In genomic region chr6:54717849-54718455, GRCh38 we compare ENCODE assay signal across 8 cellular contexts.
DNase-seq lines count a peak whose midpoint lies in the region; ATAC-seq and TF ChIP-seq lines count a peak whose summit lies in the region.

No MANE protein-coding gene starts in this region.

- H3K36me3 Mint-ChIP-seq in neural crest cell (ENCODE audit: low read depth): no peaks in the 10 kb centered on the region

- peaks cover 3% of the 10 kb centered on the region for H3K9me3 Mint-ChIP-seq in neural crest cell

- H3K36me3 ChIP-seq in esophagus muscularis mucosa: no peaks in the 10 kb centered on the region
- H3K36me3 ChIP-seq in uterus: no peaks in the 10 kb centered on the region

- no peak for TF ChIP-seq EP300 in esophagus muscularis mucosa (IDR thresholded peaks at IDR 0.05)

- TF ChIP-seq CTCF in esophagus muscularis mucosa (IDR thresholded peaks at IDR 0.05): peak; percentile 69 to 83 (median 73)
- TF ChIP-seq CTCF in neural crest cell (conservative IDR thresholded peaks at IDR 0.05): peak; percentile 96
- TF ChIP-seq CTCF in uterus (IDR thresholded peaks at IDR 0.05): peak in 3 of 4 experiments; percentile 6 to 30 (median 13)

- no peak overlapping the region for H3K4me3 Mint-ChIP-seq in neural crest cell

- DNase-seq in CMK (ENCODE audit: low read depth): peak; percentile 11
- peak; percentile 33 for DNase-seq in NCI-H446 treated with DMSO at 0.1 percent for 48 hours (lab: John Stamatoyannopoulos, UW)
- peak; percentile 36 for DNase-seq in activated CD4-positive, alpha-beta T cell treated with anti-CD3 and anti-CD28 coated beads, Interleukin-2, amount 50 U/mL, for 1 hour
- DNase-seq in esophagus muscularis mucosa (ENCODE audit: extremely low spot score): no peak
- peak; percentile 59 for DNase-seq in neural crest cell (ENCODE audit: low read depth, low spot score)
- peak in 1 of 2 donors; percentile 21 for DNase-seq in uterus

- H3K27ac Mint-ChIP-seq in neural crest cell (ENCODE audit: unreplicated experiment): no peak overlapping the region

- WGBS in esophagus muscularis mucosa: 68% methylated on average over 5 of the region's 5 CpGs

- peak; percentile 82 for ATAC-seq in GM19023 (IDR thresholded peaks at IDR 0.05; ENCODE audit: unreplicated experiment)
- ATAC-seq in HG03135 (IDR thresholded peaks at IDR 0.05; ENCODE audit: unreplicated experiment): peak; percentile 82

- H3K27me3 ChIP-seq in esophagus muscularis mucosa (no peaks in the 10 kb centered on the region), uterus (no peaks in the 10 kb centered on the region)

- H3K27ac ChIP-seq in esophagus muscularis mucosa (replicated peaks in 1 of 4): no peak overlapping the region
- no peak overlapping the region for H3K27ac ChIP-seq in uterus

- H3K4me1 ChIP-seq in esophagus muscularis mucosa (no peaks in the 10 kb centered on the region), uterus (no peaks in the 10 kb centered on the region)

- intact Hi-C loops in esophagus muscularis mucosa (cut with DNase I): loop anchor here (5.0 kb wide), 1 partner anchor 736 kb away; no protein-coding TSS in a partner anchor
- intact Hi-C loops in uterus (cut with DNase I; ENCODE audit: low total_unique reads): no loop called here

- H3K27me3 Mint-ChIP-seq in neural crest cell (ENCODE audit: low read depth): no peaks in the 10 kb centered on the region

- H3K4me3 ChIP-seq in esophagus muscularis mucosa (no peak overlapping the region), uterus (no peak overlapping the region)

- peaks cover 23% of the 10 kb centered on the region for H3K4me1 Mint-ChIP-seq in neural crest cell

- H3K9me3 ChIP-seq in esophagus muscularis mucosa (no peaks in the 10 kb centered on the region), uterus (no peaks in the 10 kb centered on the region)

- no peak for TF ChIP-seq POLR2A in esophagus muscularis mucosa (IDR thresholded peaks at IDR 0.05; ENCODE audit: low read depth)
- TF ChIP-seq POLR2A in uterus (IDR thresholded peaks at IDR 0.05): no peak

Comparison
In these comparisons a context has a peak if more than half of its experiments do, and no peak if none do; other contexts are left out.
1. CTCF ChIP-seq: peak in every context shown above with its lines; median percentile 96 in neural crest cell; 73 in esophagus muscularis mucosa; 13 in uterus.